ENCODE assay signal across 8 cellular contexts in the genomic region with DNA sequence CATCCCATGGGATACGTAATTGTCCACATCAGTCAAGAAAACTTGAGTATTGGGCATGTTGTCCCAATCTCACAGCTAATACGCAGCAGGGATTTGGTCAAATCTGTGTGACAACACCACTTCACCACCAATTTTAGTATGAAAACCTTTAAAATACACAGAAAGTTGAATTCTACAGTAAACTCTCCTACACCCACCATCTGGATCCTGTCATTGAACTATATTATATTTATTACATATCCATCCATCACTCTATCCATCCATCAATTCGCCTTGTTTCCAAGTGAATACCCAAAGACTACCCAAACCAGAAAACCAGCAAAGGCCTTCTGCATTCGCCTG. TPM values are rescaled to one million over a fixed set of nuclear protein-coding genes. Genes with fewer than 3 reads are reported as not detected.
A peak's percentile ranks its signal among the peaks of the same experiment; 100 is the strongest.
DNase-seq lines count a peak whose midpoint lies in the region; ATAC-seq and TF ChIP-seq lines count a peak whose summit lies in the region.

No MANE protein-coding gene starts in this region.

- H4K20me1 ChIP-seq in KMS-11 (ENCODE audit: insufficient read depth): no peaks in the 10 kb centered on the region

- peaks cover 8% of the 10 kb centered on the region for H3K36me3 Mint-ChIP-seq in nephron (ENCODE audit: low read depth)

- peak overlapping the region; percentile 99; the same call in 1 of the 2 replicates for H2AFZ ChIP-seq in KMS-11 (ENCODE audit: low read depth)

- no peaks in the 10 kb centered on the region for H3K27me3 ChIP-seq in BE2C
- H3K27me3 ChIP-seq in KMS-11 (ENCODE audit: insufficient read depth, low read depth): no peaks in the 10 kb centered on the region

- no peaks in the 10 kb centered on the region for H3K27me3 Mint-ChIP-seq in nephron (ENCODE audit: low read depth)

- H3K9me3 Mint-ChIP-seq in nephron: no peaks in the 10 kb centered on the region

- TF ChIP-seq CTCF in BE2C (IDR thresholded peaks at IDR 0.05; ENCODE audit: low read depth, low read length) (no peak), KMS-11 (conservative IDR thresholded peaks at IDR 0.05; ENCODE audit: low read depth, low read length) (peak; percentile 34; the same call in 1 of the 2 replicates), choroid plexus epithelial cell (conservative IDR thresholded peaks at IDR 0.05; ENCODE audit: low read depth, low read length) (no peak), nephron (IDR thresholded peaks at IDR 0.05; ENCODE audit: unreplicated experiment in 3 of 3) (peak in 2 of 3 experiments; percentile 0 to 41)

- ATAC-seq in GM18873 (IDR thresholded peaks at IDR 0.05; ENCODE audit: low FRiP score, unreplicated experiment): no peak
- ATAC-seq in GM21526 (IDR thresholded peaks at IDR 0.05; ENCODE audit: low FRiP score, unreplicated experiment): no peak

- peak overlapping the region; percentile 89 for H3K4me2 ChIP-seq in KMS-11

- peaks cover 4% of the 10 kb centered on the region; the same call in 1 of the 2 replicates for H3K4me1 ChIP-seq in BE2C
- H3K4me1 ChIP-seq in KMS-11 (ENCODE audit: low read depth, poor library complexity, severe bottlenecking): peaks cover 38% of the 10 kb centered on the region

- H3K4me1 Mint-ChIP-seq in nephron: peaks cover 47% of the 10 kb centered on the region

- peak overlapping the region; percentile 97 to 100 (median 99) for H3K27ac Mint-ChIP-seq in nephron

- no peaks in the 10 kb centered on the region for H3K9me3 ChIP-seq in BE2C

- H3K4me3 ChIP-seq in BE2C (ENCODE audit: low read depth, low read length) (peak overlapping the region; percentile 92; the same call in 1 of the 2 replicates), KMS-11 (IDR thresholded peaks at IDR 0.05; ENCODE audit: insufficient read depth, low read depth, low read length) (no peak overlapping the region), choroid plexus epithelial cell (ENCODE audit: low read depth, low read length) (peak overlapping the region; percentile 89)

- H3K36me3 ChIP-seq in BE2C (no peaks in the 10 kb centered on the region), KMS-11 (ENCODE audit: insufficient read depth) (no peaks in the 10 kb centered on the region)

- DNase-seq in BE2C (no peak), choroid plexus epithelial cell (ENCODE audit: low read depth) (no peak), HUDEP-2 (lab: John Stamatoyannopoulos, UW; ENCODE audit: unreplicated experiment in 76 of 76) (no peak)
- DNase-seq in NK-92 treated with Interleukin-12 subunit alpha and Interleukin-12 subunit beta, amount 100 ng/mL, for 24 hours (lab: John Stamatoyannopoulos, UW): no peak

- H3K27ac ChIP-seq in KMS-11: peak overlapping the region; percentile 86; the same call in 1 of the 2 replicates

- peak overlapping the region; percentile 93 to 95 (median 95) for H3K4me3 Mint-ChIP-seq in nephron

- peaks cover 22% of the 10 kb centered on the region; the same call in 1 of the 2 replicates for H3K79me2 ChIP-seq in KMS-11 (ENCODE audit: insufficient read depth, low read depth)

- H3K9ac ChIP-seq in KMS-11: peak overlapping the region; percentile 71; the same call in 1 of the 2 replicates

RNA-seq across cellular contexts. Expression of gene FKBP7, which starts 0.8 kb away (rescaled TPM):
- polyA plus RNA-seq in BE2C (2012; ENCODE audit: insufficient read depth, insufficient read length, low read depth): 12.9 TPM

RNA-seq across cellular contexts. Expression of gene PLEKHA3, which starts 1.0 kb away (rescaled TPM):
- 5.3 TPM for polyA plus RNA-seq in BE2C (2012; ENCODE audit: insufficient read depth, insufficient read length, low read depth)

RNA-seq across cellular contexts. Expression of gene PJVK, which starts 28.1 kb away (rescaled TPM):
- polyA plus RNA-seq in BE2C (2012; ENCODE audit: insufficient read depth, insufficient read length, low read depth): 1.3 TPM

RNA-seq across cellular contexts. Expression of gene PRKRA, which starts 28.3 kb away (rescaled TPM):
- polyA plus RNA-seq in BE2C (2012; ENCODE audit: insufficient read depth, insufficient read length, low read depth): 21.2 TPM

Comparison
In these comparisons a context has a peak if more than half of its experiments do, and no peak if none do; other contexts are left out.
1. CTCF ChIP-seq: peak in KMS-11 (single experiment) and nephron (2 of 3); none in BE2C (single experiment) and choroid plexus epithelial cell (single experiment).